ENCODE assay signal across 1 cellular context in genomic region chr3:98532709-98533571, GRCh38.
TF ChIP-seq lines count a peak whose summit lies in the region.

No MANE protein-coding gene starts in this region.

TF ChIP-seq in GM12878, 131 proteins besides CTCF, POLR2A, EP300 and RAD21 (continued from another document and continues in another):
- TF ChIP-seq PKNOX1 (IDR thresholded peaks at IDR 0.05): peak; percentile 56; the same call in 1 of the 2 replicates
- no peak for TF ChIP-seq CHD2 (IDR thresholded peaks at IDR 0.05; ENCODE audit: borderline replicate concordance, low read depth, low read length)
- no peak for TF ChIP-seq ZNF274 (IDR thresholded peaks at IDR 0.05; ENCODE audit: insufficient read depth, insufficient read length)
- TF ChIP-seq ATF3 (IDR thresholded peaks at IDR 0.05; ENCODE audit: borderline replicate concordance, extremely low read depth, low read depth, low read length): no peak
- no peak; the same call in 1 of the 2 replicates for TF ChIP-seq TAF1 (IDR thresholded peaks at IDR 0.05; ENCODE audit: borderline replicate concordance, low read depth, low read length)
- TF ChIP-seq TCF12 (IDR thresholded peaks at IDR 0.05; ENCODE audit: low read depth, low read length): no peak
- no peak for TF ChIP-seq RELB (IDR thresholded peaks at IDR 0.05; ENCODE audit: low read depth)
- no peak for TF ChIP-seq CUX1 (IDR thresholded peaks at IDR 0.05; ENCODE audit: insufficient replicate concordance, low read depth, low read length)
- TF ChIP-seq IKZF1 (conservative IDR thresholded peaks at IDR 0.05): no peak
- TF ChIP-seq POLR2AphosphoS2 (IDR thresholded peaks at IDR 0.05; ENCODE audit: low read depth, low read length): peak; percentile 50; the same call in 1 of the 2 replicates
- no peak for TF ChIP-seq HCFC1 (IDR thresholded peaks at IDR 0.05; ENCODE audit: low read length)
- TF ChIP-seq ESRRA (IDR thresholded peaks at IDR 0.05; ENCODE audit: low read length): no peak
- TF ChIP-seq CREB1 (IDR thresholded peaks at IDR 0.05; ENCODE audit: low read depth): peak; percentile 34; the same call in 1 of the 2 replicates
- no peak for TF ChIP-seq BRCA1 (IDR thresholded peaks at IDR 0.05; ENCODE audit: low read depth, low read length)
- peak; percentile 66 for TF ChIP-seq MLLT1 (IDR thresholded peaks at IDR 0.05)
- TF ChIP-seq SMAD1 (IDR thresholded peaks at IDR 0.05; ENCODE audit: low read depth, partially characterized antibody): no peak
- TF ChIP-seq ZBED1 (IDR thresholded peaks at IDR 0.05; ENCODE audit: borderline replicate concordance): no peak
- no peak for TF ChIP-seq NR2C2 (IDR thresholded peaks at IDR 0.05; ENCODE audit: borderline replicate concordance, control insufficient read depth, insufficient read length, low read depth)
- TF ChIP-seq BCL11A (IDR thresholded peaks at IDR 0.05; ENCODE audit: low read depth, low read length): no peak
- peak; percentile 23; the same call in 1 of the 2 replicates for TF ChIP-seq MTA3 (IDR thresholded peaks at IDR 0.05; ENCODE audit: borderline replicate concordance, low read length)
- no peak for TF ChIP-seq MYB (IDR thresholded peaks at IDR 0.05; ENCODE audit: borderline replicate concordance, low read depth, low read length)
- no peak for TF ChIP-seq FOS (IDR thresholded peaks at IDR 0.05; ENCODE audit: borderline replicate concordance, extremely low read depth, insufficient read length)
- TF ChIP-seq SMAD5 (IDR thresholded peaks at IDR 0.05; ENCODE audit: low read depth): 0 out of 2 replicates have a peak, but pooled peaks have one; percentile 27
- no peak for TF ChIP-seq GATAD2B (conservative IDR thresholded peaks at IDR 0.05; ENCODE audit: low read depth)
- no peak for TF ChIP-seq NR2F1 (conservative IDR thresholded peaks at IDR 0.05)
- TF ChIP-seq IRF5 (IDR thresholded peaks at IDR 0.05; ENCODE audit: borderline replicate concordance): no peak
- no peak for TF ChIP-seq ATF7 (IDR thresholded peaks at IDR 0.05; ENCODE audit: low read depth)
- no peak for TF ChIP-seq CHD4 (IDR thresholded peaks at IDR 0.05)
- TF ChIP-seq NFYA (IDR thresholded peaks at IDR 0.05; ENCODE audit: borderline replicate concordance, low read depth, low read length): no peak
- TF ChIP-seq LARP7 (IDR thresholded peaks at IDR 0.05): 0 out of 2 replicates have a peak, but pooled peaks have one; percentile 40
- no peak for TF ChIP-seq SMARCA5 (IDR thresholded peaks at IDR 0.05)
- TF ChIP-seq CEBPZ (IDR thresholded peaks at IDR 0.05; ENCODE audit: low read depth, low read length): no peak
- no peak for TF ChIP-seq RELA (IDR thresholded peaks at IDR 0.05; ENCODE audit: borderline replicate concordance, partially characterized antibody)
- no peak; the same call in none of the 2 replicates for TF ChIP-seq CBFB (IDR thresholded peaks at IDR 0.05; ENCODE audit: low read depth)
- no peak for TF ChIP-seq RUNX3 (IDR thresholded peaks at IDR 0.05; ENCODE audit: low read length)
- TF ChIP-seq ZNF217 (IDR thresholded peaks at IDR 0.05): no peak
- no peak; the same call in 1 of the 2 replicates for TF ChIP-seq SPI1 (IDR thresholded peaks at IDR 0.05; ENCODE audit: borderline replicate concordance, insufficient read depth, low read depth, low read length)
- no peak for TF ChIP-seq PBX3 (IDR thresholded peaks at IDR 0.05; ENCODE audit: insufficient replicate concordance, low read depth, low read length)
- TF ChIP-seq SIN3A (IDR thresholded peaks at IDR 0.05; ENCODE audit: low read depth, low read length): no peak
- 0 out of 2 replicates have a peak, but pooled peaks have one; percentile 24 for TF ChIP-seq MAX (IDR thresholded peaks at IDR 0.05; ENCODE audit: low read depth, low read length)
- TF ChIP-seq SREBF1 (IDR thresholded peaks at IDR 0.05; ENCODE audit: low read length): no peak
- TF ChIP-seq CBX3 (IDR thresholded peaks at IDR 0.05; ENCODE audit: borderline replicate concordance, low read depth): no peak
- no peak for TF ChIP-seq MYC (IDR thresholded peaks at IDR 0.05; ENCODE audit: insufficient read depth, insufficient read length, insufficient replicate concordance, low read length, severe bottlenecking)
- TF ChIP-seq NR2C1 (IDR thresholded peaks at IDR 0.05): no peak
- no peak for TF ChIP-seq E2F4 (IDR thresholded peaks at IDR 0.05; ENCODE audit: low read depth, low read length)
